In genomic region chr3:196518999-196519737, GRCh38 we compare ENCODE assay signal across 10 cellular contexts. TPM values are rescaled to one million over a fixed set of nuclear protein-coding genes. Genes with fewer than 3 reads are reported as not detected.
DNase-seq lines count a peak whose midpoint lies in the region; ATAC-seq, FAIRE-seq and TF ChIP-seq lines count a peak whose summit lies in the region.
"Had no signal": no experiment of that assay in that cellular context is flagged by ENCODE, and none has a peak within 500 bp of the region (broad histone marks: within the 10 kb centered on the region; RNA-seq: fewer than 3 reads in every experiment).

No MANE protein-coding gene starts in this region.

- DNase-seq in COLO668 (lab: John Stamatoyannopoulos, UW; ENCODE audit: unreplicated experiment) (peak; percentile 33), HFF-Myc (ENCODE audit: extremely low read depth, low read depth) (no peak), RPMI8226 (peak; percentile 86), left ventricle myocardium superior (peak; percentile 65), frontal cortex (ENCODE audit: low spot score in 2 of 2) (no peak)
- DNase-seq in activated naive CD4-positive, alpha-beta T cell treated with Interleukin-2 at 50 U/mL for 16 hours = peak; percentile 68
- peak; percentile 67 to 72 for DNase-seq in stimulated activated CD4-positive, alpha-beta T cell treated with anti-CD3 and anti-CD28 coated beads, Interleukin-2, amount 100 ng/mL, for 48 hours

- H3K4me3 ChIP-seq in HFF-Myc (replicated peaks; ENCODE audit: low read depth, low read length) = no peak overlapping the region
- H3K4me3 ChIP-seq: skin epidermis had no signal

- no peak for FAIRE-seq in frontal cortex (lab: Jason Lieb, UNC)

- TF ChIP-seq CTCF in HFF-Myc (IDR thresholded peaks at IDR 0.05; ENCODE audit: low read depth, low read length, missing control alignments) = peak; percentile 52

- peak; percentile 73 for ATAC-seq in left ventricle myocardium superior
- no peak for ATAC-seq in GM18517 (IDR thresholded peaks at IDR 0.05; ENCODE audit: unreplicated experiment)

- intact Hi-C loops in left ventricle myocardium superior (cut with micrococcal nuclease) = no loop called here

RNA-seq across cellular contexts. Expression of gene SMCO1, which starts 4.0 kb away (rescaled TPM):
- total RNA-seq in left ventricle myocardium superior (110 TPM), frontal cortex (not detected)
- total RNA-seq: T-helper 2 cell treated with Interferon-gamma antibody and Interleukin-4, amounts not matched to agents 100 ng/mL and 5 ng/mL, for 36 hours had no signal

RNA-seq across cellular contexts. Expression of gene RNF168, which starts 15.6 kb away (rescaled TPM):
- total RNA-seq in left ventricle myocardium superior (23.2 TPM), frontal cortex (26.9 TPM)

RNA-seq across cellular contexts. Expression of gene WDR53, which starts 49.2 kb away (rescaled TPM):
- total RNA-seq in left ventricle myocardium superior (7.6 TPM), frontal cortex (7.3 TPM)

RNA-seq across cellular contexts. Expression of gene FBXO45, which starts 49.3 kb away (rescaled TPM):
- total RNA-seq in left ventricle myocardium superior (9.1 TPM), frontal cortex (43.6 TPM)

Comparison
In these comparisons a context has a peak if more than half of its experiments do, and no peak if none do; other contexts are left out.
1. DNase-seq: peak in COLO668 (single experiment), RPMI8226 (single experiment), activated naive CD4-positive, alpha-beta T cell treated with Interleukin-2 at 50 U/mL for 16 hours (single experiment), left ventricle myocardium superior (single experiment) and stimulated activated CD4-positive, alpha-beta T cell treated with anti-CD3 and anti-CD28 coated beads, Interleukin-2, amount 100 ng/mL, for 48 hours (2 of 2); none in HFF-Myc (single experiment) and frontal cortex (0 of 2).
2. RNA of gene SMCO1, which starts 4.0 kb away (total RNA-seq): 110 TPM in left ventricle myocardium superior (single experiment); not detected in frontal cortex (single experiment); every median in the first group is over 100 times any median in the second.